ENCODE assay signal across 8 cellular contexts in genomic region chr2:65228249-65228750, GRCh38. TPM values are rescaled to one million over a fixed set of nuclear protein-coding genes. Genes with fewer than 3 reads are reported as not detected.
DNase-seq lines count a peak whose midpoint lies in the region; ATAC-seq and TF ChIP-seq lines count a peak whose summit lies in the region.

No MANE protein-coding gene starts in this region.

- intact Hi-C loops in mammary epithelial cell (cut with micrococcal nuclease), result loop anchor here (5.0 kb wide), 1 partner anchor 96 kb away; the partner anchor contains the start of gene RAB1A

- H4K20me1 ChIP-seq in mammary epithelial cell (ENCODE audit: insufficient read depth, low read length), result peaks cover 3% of the 10 kb centered on the region

- peak overlapping the region; percentile 82 to 97 (median 96) for H3K4me3 ChIP-seq in mammary epithelial cell (replicated peaks in 1 of 3; ENCODE audit: insufficient read depth in 1 of 3, low read depth in 2 of 3, low read length in 3 of 3)

- H3K4me3 Mint-ChIP-seq in stimulated activated naive CD8-positive, alpha-beta T cell treated with anti-CD3 and anti-CD28 coated beads, Interleukin-15, Interleukin-2, amounts not matched to agents 100 ng/mL and 50 ng/mL, for 24 hours, result peak overlapping the region; percentile 97

- peaks cover 29% of the 10 kb centered on the region for H3K4me1 ChIP-seq in mammary epithelial cell (ENCODE audit: insufficient read depth, low read length)

- dilution Hi-C loops in mammary epithelial cell (cut with HindIII; ENCODE audit: low sequenced_read_pairs), result no loop called here

- DNase-seq in Caki2 (ENCODE audit: low read depth) (peak; percentile 74), GM19238 (ENCODE audit: insufficient read length, low spot score) (peak; percentile 16), RPMI8226 (peak; percentile 61), mammary epithelial cell (peak; percentile 57), kidney glomerular epithelial cell (lab: John Stamatoyannopoulos, UW) (peak; percentile 53), mucosa of gallbladder (ENCODE audit: low spot score) (no peak)

- peak overlapping the region; percentile 99 for H2AFZ ChIP-seq in mammary epithelial cell (ENCODE audit: low read depth, low read length)

- no peaks in the 10 kb centered on the region for H3K9me3 ChIP-seq in mammary epithelial cell (replicated peaks; ENCODE audit: insufficient read depth, low read length)

- peak overlapping the region; percentile 83 for H3K4me2 ChIP-seq in mammary epithelial cell (ENCODE audit: insufficient read depth, low read depth, low read length)

- H3K79me2 ChIP-seq in mammary epithelial cell (ENCODE audit: insufficient read depth, low read length), result peaks cover 74% of the 10 kb centered on the region

- H3K36me3 Mint-ChIP-seq in stimulated activated naive CD8-positive, alpha-beta T cell treated with anti-CD3 and anti-CD28 coated beads, Interleukin-15, Interleukin-2, amounts not matched to agents 100 ng/mL and 50 ng/mL, for 24 hours (ENCODE audit: low read depth), result peaks cover 32% of the 10 kb centered on the region

- no TSS peak for BruUV-seq in mammary epithelial cell (replicated peaks; lab: Mats Ljungman, UMichigan)

- peak overlapping the region; percentile 79 for H3K9ac ChIP-seq in mammary epithelial cell (ENCODE audit: insufficient read depth, low read length)

- CTCF ChIA-PET in mammary epithelial cell (lab: Charles Lee; ENCODE audit: low non-redundant PET), result no interaction called here

- in situ Hi-C loops in Caki2 (cut with HindIII; ENCODE audit: low pct_unique_long_range_greater_than_20kb, low sequenced_read_pairs), result no loop called here
- in situ Hi-C loops in mammary epithelial cell (cut with MboI; ENCODE audit: low sequenced_read_pairs in 2 of 2), result no loop called here

- peak overlapping the region; percentile 96 for H3K27ac Mint-ChIP-seq in stimulated activated naive CD8-positive, alpha-beta T cell treated with anti-CD3 and anti-CD28 coated beads, Interleukin-15, Interleukin-2, amounts not matched to agents 100 ng/mL and 50 ng/mL, for 24 hours

- no peaks in the 10 kb centered on the region for H3K27me3 ChIP-seq in mammary epithelial cell (ENCODE audit: insufficient read depth, low read length)

- ATAC-seq in HG03354 (IDR thresholded peaks at IDR 0.05; ENCODE audit: poor library complexity, severe bottlenecking, unreplicated experiment), result peak; percentile 51

- H3K27me3 Mint-ChIP-seq in stimulated activated naive CD8-positive, alpha-beta T cell treated with anti-CD3 and anti-CD28 coated beads, Interleukin-15, Interleukin-2, amounts not matched to agents 100 ng/mL and 50 ng/mL, for 24 hours, result no peaks in the 10 kb centered on the region

- peak overlapping the region; percentile 82 for H3K27ac ChIP-seq in mammary epithelial cell (ENCODE audit: insufficient read depth, low read depth, low read length)

- H3K36me3 ChIP-seq in mammary epithelial cell (ENCODE audit: insufficient read depth, low read length), result peaks cover 4% of the 10 kb centered on the region

- no peak for TF ChIP-seq CTCF in mammary epithelial cell (conservative IDR thresholded peaks at IDR 0.05 in 1 of 2, IDR thresholded peaks at IDR 0.05 in 1 of 2; ENCODE audit: extremely low read depth in 1 of 2, insufficient read depth in 1 of 2, low read depth in 1 of 2, low read length in 2 of 2)

- no peaks in the 10 kb centered on the region for H3K9me3 Mint-ChIP-seq in stimulated activated naive CD8-positive, alpha-beta T cell treated with anti-CD3 and anti-CD28 coated beads, Interleukin-15, Interleukin-2, amounts not matched to agents 100 ng/mL and 50 ng/mL, for 24 hours

- peaks cover 52% of the 10 kb centered on the region for H3K4me1 Mint-ChIP-seq in stimulated activated naive CD8-positive, alpha-beta T cell treated with anti-CD3 and anti-CD28 coated beads, Interleukin-15, Interleukin-2, amounts not matched to agents 100 ng/mL and 50 ng/mL, for 24 hours (ENCODE audit: low read depth)

- 2% methylated on average over 14 of the region's 17 CpGs for WGBS in mammary epithelial cell (ENCODE audit: low coverage, missing lambda C conversion rate)

RNA-seq across cellular contexts. Expression of gene ACTR2, which starts 0.7 kb away (rescaled TPM):
- total RNA-seq in Caki2 (2014; rRNA removed; shearing (Covaris generic); ENCODE audit: low replicate concordance), result 10.6 and 12.2 TPM in 2 replicates
- total RNA-seq in mammary epithelial cell (100 to 1,000 TPM in 1 of 2 donors, 10 to 100 TPM in 1; 95.0 to 291 TPM), mucosa of gallbladder (209 TPM)
- 70.3 TPM for polyA plus RNA-seq in mammary epithelial cell
- 199 TPM for polyA minus RNA-seq in mammary epithelial cell
